In the genomic region with DNA sequence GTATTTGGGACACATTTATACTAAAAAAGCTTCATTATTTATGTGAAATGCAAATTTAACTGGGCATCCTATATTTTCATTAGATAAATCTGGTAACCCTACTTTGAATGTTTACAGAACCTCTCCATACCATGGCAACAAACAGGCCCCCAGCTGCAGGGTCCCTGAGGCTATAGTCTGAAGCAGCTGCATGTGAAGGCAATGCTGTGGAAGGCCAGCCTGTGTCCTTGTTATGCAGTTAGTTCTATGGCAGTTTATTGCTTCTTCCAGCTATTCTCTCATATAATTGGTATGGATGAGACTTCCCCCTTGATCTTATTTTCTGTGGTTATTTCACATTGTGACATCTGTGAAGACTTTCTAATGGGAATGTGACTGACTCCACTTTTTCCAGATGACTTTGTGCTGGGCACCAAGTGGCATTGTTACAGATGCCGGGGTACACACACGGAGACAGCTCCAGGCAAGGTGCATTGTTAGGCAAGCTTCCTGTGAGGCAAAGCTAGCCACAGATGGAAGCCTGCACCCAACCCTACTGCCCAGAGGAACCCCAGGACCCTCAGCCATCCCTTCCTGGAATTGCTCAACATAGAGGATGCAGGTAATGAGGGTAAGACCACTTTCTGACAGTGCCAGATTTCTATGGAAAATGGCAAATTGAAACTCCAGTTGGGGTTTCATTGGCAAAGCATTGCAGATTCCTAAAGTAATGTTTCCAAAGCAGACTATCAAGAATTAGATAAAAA, we compare ENCODE assay signal across 32 cellular contexts.
"Had no signal": no experiment of that assay in that cellular context is flagged by ENCODE, and none has a peak within 500 bp of the region (broad histone marks: within the 10 kb centered on the region; RNA-seq: fewer than 3 reads in every experiment).

No MANE protein-coding gene starts in this region.

- H3K4me3 ChIP-seq: PC-9, SJSA1 had no signal

- DNase-seq: activated CD4-positive, alpha-beta memory T cell treated with anti-CD3 and anti-CD28 coated beads, Interleukin-2, amount 10 ng/mL, durations not matched to agents 7 days and 5 days; activated CD4-positive, alpha-beta T cell treated with anti-CD3 and anti-CD28 coated beads for 1 hour; activated CD4-positive, alpha-beta T cell treated with anti-CD3 and anti-CD28 coated beads for 48 hours; activated CD4-positive, CD25-positive, alpha-beta regulatory T cell; activated CD8-positive, alpha-beta memory T cell treated with anti-CD3 and anti-CD28 coated beads for 24 hours; activated CD8-positive, alpha-beta memory T cell treated with anti-CD3 and anti-CD28 coated beads, Interleukin-2, amount 10 ng/mL, durations not matched to agents 7 days and 5 days; activated CD8-positive, alpha-beta memory T cell treated with anti-CD3 and anti-CD28 coated beads, Interleukin-2, amount 50 U/mL, for 48 hours; activated effector memory CD4-positive, alpha-beta T cell treated with Interleukin-2 at 50 U/mL for 16 hours; activated naive CD4-positive, alpha-beta T cell treated with anti-CD3 and anti-CD28 coated beads, Interleukin-2, amount 10 ng/mL, durations not matched to agents 7 days and 5 days; activated naive CD8-positive, alpha-beta T cell treated with anti-CD3 and anti-CD28 coated beads, Interleukin-2, amount 50 U/mL, for 24 hours; activated T-cell treated with anti-CD3 and anti-CD28 coated beads, Interleukin-2, amount 50 U/mL, for 48 hours; anterior cingulate cortex; caudate nucleus; cerebellar nuclear complex; NCI-H1092 treated with DMSO at 0.1 percent for 48 hours; NCI-H1694; NCI-H1930; NCI-H2081 treated with DMSO at 0.1 percent for 48 hours; NCI-H226; NCI-H510A; NCI-H526; PC-9; SHP77 treated with DMSO at 0.1 percent for 48 hours; SK-N-SH; T-helper 1 cell; T-helper 2 cell; T1000; WERI-Rb-1 had no signal

- H3K36me3 ChIP-seq: SJSA1, WERI-Rb-1 had no signal

- H3K4me1 Mint-ChIP-seq: activated CD4-positive, alpha-beta memory T cell treated with anti-CD3 and anti-CD28 coated beads, Interleukin-2, amount 10 ng/mL, durations not matched to agents 7 days and 5 days; activated CD8-positive, alpha-beta memory T cell treated with anti-CD3 and anti-CD28 coated beads, Interleukin-2, amount 10 ng/mL, durations not matched to agents 7 days and 5 days; activated naive CD4-positive, alpha-beta T cell treated with anti-CD3 and anti-CD28 coated beads, Interleukin-2, amount 10 ng/mL, durations not matched to agents 7 days and 5 days; activated naive CD8-positive, alpha-beta T cell treated with anti-CD3 and anti-CD28 coated beads, Interleukin-2, amount 50 U/mL, for 24 hours; brain had no signal

- H3K27ac Mint-ChIP-seq: activated CD4-positive, alpha-beta memory T cell treated with anti-CD3 and anti-CD28 coated beads, Interleukin-2, amount 10 ng/mL, durations not matched to agents 7 days and 5 days; activated CD8-positive, alpha-beta memory T cell treated with anti-CD3 and anti-CD28 coated beads, Interleukin-2, amount 10 ng/mL, durations not matched to agents 7 days and 5 days; activated naive CD4-positive, alpha-beta T cell treated with anti-CD3 and anti-CD28 coated beads, Interleukin-2, amount 10 ng/mL, durations not matched to agents 7 days and 5 days; activated naive CD8-positive, alpha-beta T cell; activated naive CD8-positive, alpha-beta T cell treated with anti-CD3 and anti-CD28 coated beads, Interleukin-2, amount 50 U/mL, for 24 hours; brain had no signal

- H3K27me3 Mint-ChIP-seq: activated CD4-positive, alpha-beta memory T cell treated with anti-CD3 and anti-CD28 coated beads, Interleukin-2, amount 10 ng/mL, durations not matched to agents 7 days and 5 days; activated CD8-positive, alpha-beta memory T cell treated with anti-CD3 and anti-CD28 coated beads, Interleukin-2, amount 10 ng/mL, durations not matched to agents 7 days and 5 days; activated naive CD4-positive, alpha-beta T cell treated with anti-CD3 and anti-CD28 coated beads, Interleukin-2, amount 10 ng/mL, durations not matched to agents 7 days and 5 days had no signal

- H3K36me3 Mint-ChIP-seq: activated CD8-positive, alpha-beta memory T cell treated with anti-CD3 and anti-CD28 coated beads, Interleukin-2, amount 10 ng/mL, durations not matched to agents 7 days and 5 days; activated naive CD4-positive, alpha-beta T cell treated with anti-CD3 and anti-CD28 coated beads, Interleukin-2, amount 10 ng/mL, durations not matched to agents 7 days and 5 days; activated naive CD8-positive, alpha-beta T cell; brain had no signal

- H3K4me3 Mint-ChIP-seq: activated CD4-positive, alpha-beta memory T cell treated with anti-CD3 and anti-CD28 coated beads, Interleukin-2, amount 10 ng/mL, durations not matched to agents 7 days and 5 days; activated CD8-positive, alpha-beta memory T cell treated with anti-CD3 and anti-CD28 coated beads, Interleukin-2, amount 10 ng/mL, durations not matched to agents 7 days and 5 days; activated naive CD4-positive, alpha-beta T cell treated with anti-CD3 and anti-CD28 coated beads, Interleukin-2, amount 10 ng/mL, durations not matched to agents 7 days and 5 days; activated naive CD8-positive, alpha-beta T cell; activated naive CD8-positive, alpha-beta T cell treated with anti-CD3 and anti-CD28 coated beads, Interleukin-2, amount 50 U/mL, for 24 hours; brain had no signal

- ATAC-seq: activated CD8-positive, alpha-beta memory T cell treated with anti-CD3 and anti-CD28 coated beads, Interleukin-2, amount 10 ng/mL, durations not matched to agents 7 days and 5 days; activated naive CD8-positive, alpha-beta T cell treated with anti-CD3 and anti-CD28 coated beads, Interleukin-2, amount 50 U/mL, for 24 hours had no signal

- H3K9me3 ChIP-seq: SJSA1, SK-N-SH had no signal

- H3K27ac ChIP-seq: KMS-11, PC-9, SJSA1, WERI-Rb-1 had no signal

- H3K27me3 ChIP-seq: SJSA1 had no signal
